In the genomic region with DNA sequence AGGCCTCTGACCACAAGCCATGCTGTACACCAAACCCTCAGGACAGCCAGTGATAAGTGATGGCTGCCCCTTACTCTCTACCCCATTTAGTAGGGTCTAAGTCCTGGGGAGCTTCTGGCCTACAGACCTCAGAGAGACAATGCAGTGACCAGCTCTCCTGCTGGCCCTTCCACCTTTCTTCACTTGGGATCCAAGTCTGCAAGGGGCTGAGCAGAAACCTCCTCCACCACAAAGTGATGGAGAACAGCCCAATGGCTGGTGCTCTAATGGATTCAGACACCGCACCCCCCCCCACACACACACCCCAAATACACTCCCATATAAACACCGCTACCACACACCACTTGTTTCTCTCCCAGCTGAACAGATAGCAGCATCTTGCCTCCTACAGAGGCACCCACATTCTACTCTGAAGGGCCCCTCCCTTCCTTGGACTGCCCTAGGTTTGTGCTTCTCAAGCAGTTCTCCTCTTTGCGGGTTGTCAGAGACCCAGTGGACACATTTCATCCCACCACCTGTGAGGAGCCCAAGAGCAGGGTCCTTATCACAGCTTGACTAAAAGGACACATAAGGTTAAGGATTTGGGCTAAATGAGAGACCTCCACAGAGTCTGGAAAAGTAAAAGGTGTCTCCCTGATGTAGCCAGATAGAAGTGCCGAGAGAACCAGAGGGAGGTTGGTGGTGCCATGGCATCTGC, we compare ENCODE assay signal across 1 cellular context.
TF ChIP-seq lines count a peak whose summit lies in the region.

No MANE protein-coding gene starts in this region.

TF ChIP-seq in K562, 482 proteins besides CTCF, POLR2A, EP300 and RAD21:
- TF ChIP-seq, protein P1, sequence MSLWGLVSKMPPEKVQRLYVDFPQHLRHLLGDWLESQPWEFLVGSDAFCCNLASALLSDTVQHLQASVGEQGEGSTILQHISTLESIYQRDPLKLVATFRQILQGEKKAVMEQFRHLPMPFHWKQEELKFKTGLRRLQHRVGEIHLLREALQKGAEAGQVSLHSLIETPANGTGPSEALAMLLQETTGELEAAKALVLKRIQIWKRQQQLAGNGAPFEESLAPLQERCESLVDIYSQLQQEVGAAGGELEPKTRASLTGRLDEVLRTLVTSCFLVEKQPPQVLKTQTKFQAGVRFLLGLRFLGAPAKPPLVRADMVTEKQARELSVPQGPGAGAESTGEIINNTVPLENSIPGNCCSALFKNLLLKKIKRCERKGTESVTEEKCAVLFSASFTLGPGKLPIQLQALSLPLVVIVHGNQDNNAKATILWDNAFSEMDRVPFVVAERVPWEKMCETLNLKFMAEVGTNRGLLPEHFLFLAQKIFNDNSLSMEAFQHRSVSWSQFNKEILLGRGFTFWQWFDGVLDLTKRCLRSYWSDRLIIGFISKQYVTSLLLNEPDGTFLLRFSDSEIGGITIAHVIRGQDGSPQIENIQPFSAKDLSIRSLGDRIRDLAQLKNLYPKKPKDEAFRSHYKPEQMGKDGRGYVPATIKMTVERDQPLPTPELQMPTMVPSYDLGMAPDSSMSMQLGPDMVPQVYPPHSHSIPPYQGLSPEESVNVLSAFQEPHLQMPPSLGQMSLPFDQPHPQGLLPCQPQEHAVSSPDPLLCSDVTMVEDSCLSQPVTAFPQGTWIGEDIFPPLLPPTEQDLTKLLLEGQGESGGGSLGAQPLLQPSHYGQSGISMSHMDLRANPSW (CRISPR knock-in tag; IDR thresholded peaks at IDR 0.05), result no peak
- no peak for TF ChIP-seq LCOR (CRISPR knock-in tag; IDR thresholded peaks at IDR 0.05)
- TF ChIP-seq, protein P2, sequence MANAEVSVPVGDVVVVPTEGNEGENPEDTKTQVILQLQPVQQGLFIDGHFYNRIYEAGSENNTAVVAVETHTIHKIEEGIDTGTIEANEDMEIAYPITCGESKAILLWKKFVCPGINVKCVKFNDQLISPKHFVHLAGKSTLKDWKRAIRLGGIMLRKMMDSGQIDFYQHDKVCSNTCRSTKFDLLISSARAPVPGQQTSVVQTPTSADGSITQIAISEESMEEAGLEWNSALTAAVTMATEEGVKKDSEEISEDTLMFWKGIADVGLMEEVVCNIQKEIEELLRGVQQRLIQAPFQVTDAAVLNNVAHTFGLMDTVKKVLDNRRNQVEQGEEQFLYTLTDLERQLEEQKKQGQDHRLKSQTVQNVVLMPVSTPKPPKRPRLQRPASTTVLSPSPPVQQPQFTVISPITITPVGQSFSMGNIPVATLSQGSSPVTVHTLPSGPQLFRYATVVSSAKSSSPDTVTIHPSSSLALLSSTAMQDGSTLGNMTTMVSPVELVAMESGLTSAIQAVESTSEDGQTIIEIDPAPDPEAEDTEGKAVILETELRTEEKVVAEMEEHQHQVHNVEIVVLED (CRISPR knock-in tag; IDR thresholded peaks at IDR 0.05), result no peak
- no peak for TF ChIP-seq NFE2L1 (tag; IDR thresholded peaks at IDR 0.05; ENCODE audit: borderline replicate concordance, low read depth)
- TF ChIP-seq NFIC (IDR thresholded peaks at IDR 0.05), result no peak
- TF ChIP-seq, protein P3, sequence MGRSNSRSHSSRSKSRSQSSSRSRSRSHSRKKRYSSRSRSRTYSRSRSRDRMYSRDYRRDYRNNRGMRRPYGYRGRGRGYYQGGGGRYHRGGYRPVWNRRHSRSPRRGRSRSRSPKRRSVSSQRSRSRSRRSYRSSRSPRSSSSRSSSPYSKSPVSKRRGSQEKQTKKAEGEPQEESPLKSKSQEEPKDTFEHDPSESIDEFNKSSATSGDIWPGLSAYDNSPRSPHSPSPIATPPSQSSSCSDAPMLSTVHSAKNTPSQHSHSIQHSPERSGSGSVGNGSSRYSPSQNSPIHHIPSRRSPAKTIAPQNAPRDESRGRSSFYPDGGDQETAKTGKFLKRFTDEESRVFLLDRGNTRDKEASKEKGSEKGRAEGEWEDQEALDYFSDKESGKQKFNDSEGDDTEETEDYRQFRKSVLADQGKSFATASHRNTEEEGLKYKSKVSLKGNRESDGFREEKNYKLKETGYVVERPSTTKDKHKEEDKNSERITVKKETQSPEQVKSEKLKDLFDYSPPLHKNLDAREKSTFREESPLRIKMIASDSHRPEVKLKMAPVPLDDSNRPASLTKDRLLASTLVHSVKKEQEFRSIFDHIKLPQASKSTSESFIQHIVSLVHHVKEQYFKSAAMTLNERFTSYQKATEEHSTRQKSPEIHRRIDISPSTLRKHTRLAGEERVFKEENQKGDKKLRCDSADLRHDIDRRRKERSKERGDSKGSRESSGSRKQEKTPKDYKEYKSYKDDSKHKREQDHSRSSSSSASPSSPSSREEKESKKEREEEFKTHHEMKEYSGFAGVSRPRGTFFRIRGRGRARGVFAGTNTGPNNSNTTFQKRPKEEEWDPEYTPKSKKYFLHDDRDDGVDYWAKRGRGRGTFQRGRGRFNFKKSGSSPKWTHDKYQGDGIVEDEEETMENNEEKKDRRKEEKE (IDR thresholded peaks at IDR 0.05; ENCODE audit: borderline replicate concordance in 1 of 2, control insufficient read depth in 1 of 2, low read depth in 2 of 2, low read length in 1 of 2), result no peak
- no peak for TF ChIP-seq SIN3B (IDR thresholded peaks at IDR 0.05; ENCODE audit: low read depth)
- TF ChIP-seq, protein P4, sequence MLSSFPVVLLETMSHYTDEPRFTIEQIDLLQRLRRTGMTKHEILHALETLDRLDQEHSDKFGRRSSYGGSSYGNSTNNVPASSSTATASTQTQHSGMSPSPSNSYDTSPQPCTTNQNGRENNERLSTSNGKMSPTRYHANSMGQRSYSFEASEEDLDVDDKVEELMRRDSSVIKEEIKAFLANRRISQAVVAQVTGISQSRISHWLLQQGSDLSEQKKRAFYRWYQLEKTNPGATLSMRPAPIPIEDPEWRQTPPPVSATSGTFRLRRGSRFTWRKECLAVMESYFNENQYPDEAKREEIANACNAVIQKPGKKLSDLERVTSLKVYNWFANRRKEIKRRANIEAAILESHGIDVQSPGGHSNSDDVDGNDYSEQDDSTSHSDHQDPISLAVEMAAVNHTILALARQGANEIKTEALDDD (IDR thresholded peaks at IDR 0.05), result no peak
- TF ChIP-seq, protein P5, sequence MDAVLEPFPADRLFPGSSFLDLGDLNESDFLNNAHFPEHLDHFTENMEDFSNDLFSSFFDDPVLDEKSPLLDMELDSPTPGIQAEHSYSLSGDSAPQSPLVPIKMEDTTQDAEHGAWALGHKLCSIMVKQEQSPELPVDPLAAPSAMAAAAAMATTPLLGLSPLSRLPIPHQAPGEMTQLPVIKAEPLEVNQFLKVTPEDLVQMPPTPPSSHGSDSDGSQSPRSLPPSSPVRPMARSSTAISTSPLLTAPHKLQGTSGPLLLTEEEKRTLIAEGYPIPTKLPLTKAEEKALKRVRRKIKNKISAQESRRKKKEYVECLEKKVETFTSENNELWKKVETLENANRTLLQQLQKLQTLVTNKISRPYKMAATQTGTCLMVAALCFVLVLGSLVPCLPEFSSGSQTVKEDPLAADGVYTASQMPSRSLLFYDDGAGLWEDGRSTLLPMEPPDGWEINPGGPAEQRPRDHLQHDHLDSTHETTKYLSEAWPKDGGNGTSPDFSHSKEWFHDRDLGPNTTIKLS (IDR thresholded peaks at IDR 0.05; ENCODE audit: borderline replicate concordance, low read depth), result no peak
- no peak for TF ChIP-seq KDM1A (IDR thresholded peaks at IDR 0.05)
- no peak for TF ChIP-seq ZNF445 (CRISPR knock-in tag; IDR thresholded peaks at IDR 0.05; ENCODE audit: low read depth)
TF ChIP-seq in K562: peak in this region for 0.
